9 cellular contexts compared by ENCODE assay signal in the genomic region with DNA sequence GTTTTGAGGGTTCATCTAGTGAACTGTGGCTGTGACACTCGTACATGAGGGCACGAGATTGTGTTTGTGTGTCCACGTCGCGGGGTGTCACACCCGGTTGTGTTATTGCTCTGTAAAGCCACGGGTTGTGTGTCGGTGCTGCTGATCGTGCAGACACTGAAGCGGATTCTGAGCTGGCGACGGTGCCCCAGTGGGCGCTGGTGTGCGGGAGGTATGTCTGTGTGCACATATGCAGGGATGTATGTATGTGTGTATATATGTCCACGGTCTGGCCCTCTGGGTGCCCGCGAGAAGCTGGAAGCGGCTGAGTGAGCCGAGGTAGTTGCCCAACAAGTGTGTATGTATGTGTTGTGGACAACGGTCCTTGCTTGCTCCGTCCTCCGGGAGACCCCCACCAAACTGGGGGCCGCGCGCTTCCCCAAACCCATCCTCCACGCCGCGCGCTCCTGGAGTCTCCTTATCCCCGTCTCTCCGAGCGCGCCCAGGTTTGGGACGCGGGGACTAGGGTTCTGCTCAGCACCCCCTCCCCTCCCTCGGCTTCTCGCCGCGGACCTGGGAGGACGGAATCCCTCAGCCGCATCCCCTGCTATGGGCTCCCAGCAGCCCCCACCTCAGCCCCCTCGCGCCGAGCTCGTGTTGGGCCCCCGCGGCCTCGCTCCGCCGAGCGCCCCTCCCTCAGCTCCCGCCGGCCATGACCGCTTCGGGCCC. TPM values are rescaled to one million over a fixed set of nuclear protein-coding genes. Genes with fewer than 3 reads are reported as not detected.
DNase-seq lines count a peak whose midpoint lies in the region; ATAC-seq and TF ChIP-seq lines count a peak whose summit lies in the region.
"Had no signal": no experiment of that assay in that cellular context is flagged by ENCODE, and none has a peak within 500 bp of the region (broad histone marks: within the 10 kb centered on the region; RNA-seq: fewer than 3 reads in every experiment).

No MANE protein-coding gene starts in this region.

- H3K4me1 Mint-ChIP-seq in activated CD4-positive, alpha-beta T cell treated with anti-CD3 and anti-CD28 coated beads for 36 hours, result peaks cover 19% of the 10 kb centered on the region
- peaks cover 41% of the 10 kb centered on the region for H3K4me1 Mint-ChIP-seq in progenitor cell of endocrine pancreas (ENCODE audit: low read depth)

- H2AFZ ChIP-seq in fibroblast of lung (ENCODE audit: low read length), result no peak overlapping the region

- intact Hi-C loops in activated CD4-positive, alpha-beta T cell treated with anti-CD3 and anti-CD28 coated beads for 36 hours (cut with DNase I, micrococcal nuclease), result loop anchor here in 1 of 2 experiments (2.0 to 5.0 kb wide), 2 partner anchors 67 to 90 kb away; a partner anchor contains a TSS

- H3K4me1 ChIP-seq in fibroblast of lung (ENCODE audit: control insufficient read depth, extremely low read depth, insufficient read depth, low read length), result peaks cover 5% of the 10 kb centered on the region

- no peak for ATAC-seq in activated CD4-positive, alpha-beta T cell treated with anti-CD3 and anti-CD28 coated beads for 36 hours
- ATAC-seq in HG03175 (IDR thresholded peaks at IDR 0.05; ENCODE audit: unreplicated experiment) (no peak), HG03159 (IDR thresholded peaks at IDR 0.05; ENCODE audit: unreplicated experiment) (no peak)

- H3K27me3 ChIP-seq in fibroblast of lung (ENCODE audit: control insufficient read depth, insufficient read depth, low read length), result peaks cover 64% of the 10 kb centered on the region

- no peaks in the 10 kb centered on the region for H3K9me3 ChIP-seq in fibroblast of lung (ENCODE audit: control insufficient read depth, insufficient read depth, low read depth, low read length)

- H3K36me3 Mint-ChIP-seq in activated CD4-positive, alpha-beta T cell treated with anti-CD3 and anti-CD28 coated beads for 36 hours (ENCODE audit: low read depth), result no peaks in the 10 kb centered on the region
- peaks cover 3% of the 10 kb centered on the region for H3K36me3 Mint-ChIP-seq in progenitor cell of endocrine pancreas (ENCODE audit: insufficient read depth)

- TF ChIP-seq CTCF in fibroblast of lung (conservative IDR thresholded peaks at IDR 0.05 in 1 of 2, IDR thresholded peaks at IDR 0.05 in 1 of 2; ENCODE audit: low read depth in 1 of 2, low read length in 2 of 2), result no peak
- TF ChIP-seq CTCF in progenitor cell of endocrine pancreas (IDR thresholded peaks at IDR 0.05; ENCODE audit: unreplicated experiment), result no peak

- H3K27ac ChIP-seq in fibroblast of lung (ENCODE audit: insufficient read depth, low read length), result no peak overlapping the region

- H3K27me3 Mint-ChIP-seq in activated CD4-positive, alpha-beta T cell treated with anti-CD3 and anti-CD28 coated beads for 36 hours, result peaks cover 66% of the 10 kb centered on the region
- H3K27me3 Mint-ChIP-seq in progenitor cell of endocrine pancreas, result peaks cover 77% of the 10 kb centered on the region

- no peaks in the 10 kb centered on the region for H4K20me1 ChIP-seq in fibroblast of lung (ENCODE audit: control insufficient read depth, extremely low read depth, insufficient read depth, low read length)

- CTCF ChIA-PET in activated CD4-positive, alpha-beta T cell treated with anti-CD3 and anti-CD28 coated beads for 36 hours (lab: Charles Lee), result interaction anchor here (0.6 to 7.6 kb wide), 16 partner anchors 16 to 213 kb away, joined by 3 to 114 read pairs (median 8); a partner anchor contains a TSS

- H3K4me2 ChIP-seq in fibroblast of lung (ENCODE audit: extremely low read depth, insufficient read depth, low read length), result peak overlapping the region; percentile 62

- peak overlapping the region; percentile 23 to 54 (median 27) for H3K4me3 ChIP-seq in fibroblast of lung (replicated peaks in 1 of 4; ENCODE audit: control extremely low read depth in 1 of 4, insufficient read depth in 1 of 4, low read depth in 3 of 4, low read length in 4 of 4)

- H3K4me3 Mint-ChIP-seq in activated CD4-positive, alpha-beta T cell treated with anti-CD3 and anti-CD28 coated beads for 36 hours, result peak overlapping the region; percentile 49
- peak overlapping the region; percentile 73 for H3K4me3 Mint-ChIP-seq in progenitor cell of endocrine pancreas (ENCODE audit: low read depth)

- H3K9ac ChIP-seq in fibroblast of lung (ENCODE audit: insufficient read depth, low read length), result no peak overlapping the region

- peak; percentile 58 for DNase-seq in activated CD4-positive, alpha-beta T cell treated with anti-CD3 and anti-CD28 coated beads for 36 hours
- no peak for DNase-seq in activated CD4-positive, alpha-beta T cell treated with anti-CD3 and anti-CD28 coated beads for 1 hour
- DNase-seq in activated CD8-positive, alpha-beta memory T cell treated with anti-CD3 and anti-CD28 coated beads, Interleukin-2, amount 50 U/mL, for 48 hours, result peak; percentile 70
- DNase-seq in fibroblast of lung (ENCODE audit: low read depth in 2 of 2) (no peak), progenitor cell of endocrine pancreas (ENCODE audit: low spot score, unreplicated experiment) (no peak), NCI-H187 (lab: John Stamatoyannopoulos, UW) (no peak)

- H3K27ac Mint-ChIP-seq in activated CD4-positive, alpha-beta T cell treated with anti-CD3 and anti-CD28 coated beads for 36 hours, result no peak overlapping the region
- H3K27ac Mint-ChIP-seq in progenitor cell of endocrine pancreas, result peak overlapping the region; percentile 29

- no peaks in the 10 kb centered on the region for H3K79me2 ChIP-seq in fibroblast of lung (ENCODE audit: control insufficient read depth, insufficient read depth, low read length)

- H3K9me3 Mint-ChIP-seq in activated CD4-positive, alpha-beta T cell treated with anti-CD3 and anti-CD28 coated beads for 36 hours (ENCODE audit: low read depth), result no peaks in the 10 kb centered on the region
- no peaks in the 10 kb centered on the region for H3K9me3 Mint-ChIP-seq in progenitor cell of endocrine pancreas (ENCODE audit: low read depth)

- POLR2A ChIA-PET in activated CD4-positive, alpha-beta T cell treated with anti-CD3 and anti-CD28 coated beads for 36 hours (lab: Charles Lee), result interaction anchor here (0.6 to 1.6 kb wide), 2 partner anchors 174 to 185 kb away, joined by 3 read pairs; no protein-coding TSS in a partner anchor

- no peaks in the 10 kb centered on the region for H3K36me3 ChIP-seq in fibroblast of lung (ENCODE audit: control insufficient read depth, insufficient read depth, low read length)

RNA-seq across cellular contexts. Expression of a gene that starts 0.6 kb away (rescaled TPM):
- total RNA-seq in activated CD4-positive, alpha-beta T cell treated with anti-CD3 and anti-CD28 coated beads for 36 hours, result not detected
- total RNA-seq in fibroblast of lung (0.66 and 2.3 TPM in 2 replicates), progenitor cell of endocrine pancreas (5.5 and 6.3 TPM in 2 replicates)
- 0.09 and 1.6 TPM in 2 replicates for polyA plus RNA-seq in fibroblast of lung
- polyA plus RNA-seq in fibroblast of lung (2012), result 0.08 and 1.5 TPM in 2 replicates
- 11.4 TPM in 1 of 2 replicates, not detected in the other for polyA minus RNA-seq in fibroblast of lung (ENCODE audit: low replicate concordance)
- total RNA-seq: activated CD8-positive, alpha-beta memory T cell treated with anti-CD3 and anti-CD28 coated beads for 36 hours had no signal

RNA-seq across cellular contexts. Expression of a gene that starts 46.0 kb away (rescaled TPM):
- 10 to 100 TPM; 48.7 to 56.1 TPM for total RNA-seq in activated CD4-positive, alpha-beta T cell treated with anti-CD3 and anti-CD28 coated beads for 36 hours
- 30.6 and 38.6 TPM in 2 replicates for total RNA-seq in fibroblast of lung
- polyA plus RNA-seq in fibroblast of lung, result 34.0 and 40.5 TPM in 2 replicates
- polyA plus RNA-seq in fibroblast of lung (2012), result 37.7 and 37.9 TPM in 2 replicates
- 72.8 and 108 TPM in 2 replicates for polyA minus RNA-seq in fibroblast of lung (ENCODE audit: low replicate concordance)
- total RNA-seq in progenitor cell of endocrine pancreas, result 86.1 and 93.4 TPM in 2 replicates

Comparison
In these comparisons a context has a peak if more than half of its experiments do, and no peak if none do; other contexts are left out.
1. DNase-seq: peak in activated CD4-positive, alpha-beta T cell treated with anti-CD3 and anti-CD28 coated beads for 36 hours (single experiment) and activated CD8-positive, alpha-beta memory T cell treated with anti-CD3 and anti-CD28 coated beads, Interleukin-2, amount 50 U/mL, for 48 hours (single experiment); none in activated CD4-positive, alpha-beta T cell treated with anti-CD3 and anti-CD28 coated beads for 1 hour (single experiment), fibroblast of lung (0 of 2), progenitor cell of endocrine pancreas (single experiment) and NCI-H187 (0 of 2).